ENCODE assay signal across 1 cellular context in the genomic region with DNA sequence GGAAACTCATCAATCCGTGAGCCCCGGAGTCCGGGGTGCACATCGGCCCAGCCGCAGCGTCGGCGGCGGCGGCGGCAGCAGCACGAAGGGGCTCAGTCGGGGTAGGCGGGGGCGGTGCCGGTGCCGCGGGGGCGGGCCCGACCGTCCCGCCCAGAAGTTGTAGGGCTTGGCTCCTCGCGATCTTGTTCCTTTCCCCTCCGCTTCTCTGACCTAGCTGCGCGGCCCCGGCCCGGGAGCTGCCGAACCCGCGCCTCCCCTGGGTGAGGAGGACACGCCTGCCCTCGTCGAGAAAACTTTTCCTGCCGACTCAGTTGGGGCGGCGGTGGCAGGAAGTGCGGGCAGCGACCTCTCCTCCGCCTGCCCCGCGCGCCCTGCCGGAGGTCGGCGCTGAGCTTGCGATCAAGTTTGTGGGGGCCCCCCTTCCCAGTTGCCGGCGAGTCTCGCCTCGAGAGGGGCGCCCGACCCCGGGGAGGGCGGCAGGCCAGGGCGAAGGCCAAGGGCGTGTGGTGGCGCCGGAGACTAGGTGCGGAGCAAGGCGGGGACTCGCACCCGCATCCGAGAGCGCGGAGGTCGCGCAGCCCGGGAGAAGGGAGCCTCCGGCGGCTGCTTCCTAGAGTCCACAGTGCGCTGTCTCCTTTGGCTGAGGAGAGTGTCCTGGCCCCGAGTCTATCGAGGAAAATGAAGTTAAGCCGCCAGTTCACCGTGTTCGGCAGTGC.
TF ChIP-seq lines count a peak whose summit lies in the region.

Gene MAN2A1 (plus strand): TSS at position 188 of the 716 bp plus-strand sequence. CDS start 491 bp downstream, at position 679.

TF ChIP-seq in H1, 55 proteins besides CTCF, POLR2A, EP300 and RAD21 (continued from another document):
- TF ChIP-seq RNF2 (IDR thresholded peaks at IDR 0.05; ENCODE audit: borderline replicate concordance, low read depth, low read length, missing control alignments, poor library complexity, severe bottlenecking) = no peak
- TF ChIP-seq CBX5 (IDR thresholded peaks at IDR 0.05; ENCODE audit: low read depth, low read length) = no peak
- TF ChIP-seq ATF2 (IDR thresholded peaks at IDR 0.05; ENCODE audit: low read length) = 0 out of 2 replicates have a peak, but pooled peaks have one; percentile 11
- no peak; the same call in 1 of the 2 replicates for TF ChIP-seq BACH1 (IDR thresholded peaks at IDR 0.05; ENCODE audit: low read length)
- no peak for TF ChIP-seq HDAC6 (IDR thresholded peaks at IDR 0.05; ENCODE audit: low read depth, low read length)
- TF ChIP-seq SIX5 (IDR thresholded peaks at IDR 0.05; ENCODE audit: low read depth, low read length) = no peak
- TF ChIP-seq, protein P1, sequence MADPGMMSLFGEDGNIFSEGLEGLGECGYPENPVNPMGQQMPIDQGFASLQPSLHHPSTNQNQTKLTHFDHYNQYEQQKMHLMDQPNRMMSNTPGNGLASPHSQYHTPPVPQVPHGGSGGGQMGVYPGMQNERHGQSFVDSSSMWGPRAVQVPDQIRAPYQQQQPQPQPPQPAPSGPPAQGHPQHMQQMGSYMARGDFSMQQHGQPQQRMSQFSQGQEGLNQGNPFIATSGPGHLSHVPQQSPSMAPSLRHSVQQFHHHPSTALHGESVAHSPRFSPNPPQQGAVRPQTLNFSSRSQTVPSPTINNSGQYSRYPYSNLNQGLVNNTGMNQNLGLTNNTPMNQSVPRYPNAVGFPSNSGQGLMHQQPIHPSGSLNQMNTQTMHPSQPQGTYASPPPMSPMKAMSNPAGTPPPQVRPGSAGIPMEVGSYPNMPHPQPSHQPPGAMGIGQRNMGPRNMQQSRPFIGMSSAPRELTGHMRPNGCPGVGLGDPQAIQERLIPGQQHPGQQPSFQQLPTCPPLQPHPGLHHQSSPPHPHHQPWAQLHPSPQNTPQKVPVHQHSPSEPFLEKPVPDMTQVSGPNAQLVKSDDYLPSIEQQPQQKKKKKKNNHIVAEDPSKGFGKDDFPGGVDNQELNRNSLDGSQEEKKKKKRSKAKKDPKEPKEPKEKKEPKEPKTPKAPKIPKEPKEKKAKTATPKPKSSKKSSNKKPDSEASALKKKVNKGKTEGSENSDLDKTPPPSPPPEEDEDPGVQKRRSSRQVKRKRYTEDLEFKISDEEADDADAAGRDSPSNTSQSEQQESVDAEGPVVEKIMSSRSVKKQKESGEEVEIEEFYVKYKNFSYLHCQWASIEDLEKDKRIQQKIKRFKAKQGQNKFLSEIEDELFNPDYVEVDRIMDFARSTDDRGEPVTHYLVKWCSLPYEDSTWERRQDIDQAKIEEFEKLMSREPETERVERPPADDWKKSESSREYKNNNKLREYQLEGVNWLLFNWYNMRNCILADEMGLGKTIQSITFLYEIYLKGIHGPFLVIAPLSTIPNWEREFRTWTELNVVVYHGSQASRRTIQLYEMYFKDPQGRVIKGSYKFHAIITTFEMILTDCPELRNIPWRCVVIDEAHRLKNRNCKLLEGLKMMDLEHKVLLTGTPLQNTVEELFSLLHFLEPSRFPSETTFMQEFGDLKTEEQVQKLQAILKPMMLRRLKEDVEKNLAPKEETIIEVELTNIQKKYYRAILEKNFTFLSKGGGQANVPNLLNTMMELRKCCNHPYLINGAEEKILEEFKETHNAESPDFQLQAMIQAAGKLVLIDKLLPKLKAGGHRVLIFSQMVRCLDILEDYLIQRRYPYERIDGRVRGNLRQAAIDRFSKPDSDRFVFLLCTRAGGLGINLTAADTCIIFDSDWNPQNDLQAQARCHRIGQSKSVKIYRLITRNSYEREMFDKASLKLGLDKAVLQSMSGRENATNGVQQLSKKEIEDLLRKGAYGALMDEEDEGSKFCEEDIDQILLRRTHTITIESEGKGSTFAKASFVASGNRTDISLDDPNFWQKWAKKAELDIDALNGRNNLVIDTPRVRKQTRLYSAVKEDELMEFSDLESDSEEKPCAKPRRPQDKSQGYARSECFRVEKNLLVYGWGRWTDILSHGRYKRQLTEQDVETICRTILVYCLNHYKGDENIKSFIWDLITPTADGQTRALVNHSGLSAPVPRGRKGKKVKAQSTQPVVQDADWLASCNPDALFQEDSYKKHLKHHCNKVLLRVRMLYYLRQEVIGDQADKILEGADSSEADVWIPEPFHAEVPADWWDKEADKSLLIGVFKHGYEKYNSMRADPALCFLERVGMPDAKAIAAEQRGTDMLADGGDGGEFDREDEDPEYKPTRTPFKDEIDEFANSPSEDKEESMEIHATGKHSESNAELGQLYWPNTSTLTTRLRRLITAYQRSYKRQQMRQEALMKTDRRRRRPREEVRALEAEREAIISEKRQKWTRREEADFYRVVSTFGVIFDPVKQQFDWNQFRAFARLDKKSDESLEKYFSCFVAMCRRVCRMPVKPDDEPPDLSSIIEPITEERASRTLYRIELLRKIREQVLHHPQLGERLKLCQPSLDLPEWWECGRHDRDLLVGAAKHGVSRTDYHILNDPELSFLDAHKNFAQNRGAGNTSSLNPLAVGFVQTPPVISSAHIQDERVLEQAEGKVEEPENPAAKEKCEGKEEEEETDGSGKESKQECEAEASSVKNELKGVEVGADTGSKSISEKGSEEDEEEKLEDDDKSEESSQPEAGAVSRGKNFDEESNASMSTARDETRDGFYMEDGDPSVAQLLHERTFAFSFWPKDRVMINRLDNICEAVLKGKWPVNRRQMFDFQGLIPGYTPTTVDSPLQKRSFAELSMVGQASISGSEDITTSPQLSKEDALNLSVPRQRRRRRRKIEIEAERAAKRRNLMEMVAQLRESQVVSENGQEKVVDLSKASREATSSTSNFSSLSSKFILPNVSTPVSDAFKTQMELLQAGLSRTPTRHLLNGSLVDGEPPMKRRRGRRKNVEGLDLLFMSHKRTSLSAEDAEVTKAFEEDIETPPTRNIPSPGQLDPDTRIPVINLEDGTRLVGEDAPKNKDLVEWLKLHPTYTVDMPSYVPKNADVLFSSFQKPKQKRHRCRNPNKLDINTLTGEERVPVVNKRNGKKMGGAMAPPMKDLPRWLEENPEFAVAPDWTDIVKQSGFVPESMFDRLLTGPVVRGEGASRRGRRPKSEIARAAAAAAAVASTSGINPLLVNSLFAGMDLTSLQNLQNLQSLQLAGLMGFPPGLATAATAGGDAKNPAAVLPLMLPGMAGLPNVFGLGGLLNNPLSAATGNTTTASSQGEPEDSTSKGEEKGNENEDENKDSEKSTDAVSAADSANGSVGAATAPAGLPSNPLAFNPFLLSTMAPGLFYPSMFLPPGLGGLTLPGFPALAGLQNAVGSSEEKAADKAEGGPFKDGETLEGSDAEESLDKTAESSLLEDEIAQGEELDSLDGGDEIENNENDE (IDR thresholded peaks at IDR 0.05; ENCODE audit: insufficient replicate concordance, low read length) = no peak
- peak; percentile 90 for TF ChIP-seq EGR1 (IDR thresholded peaks at IDR 0.05; ENCODE audit: borderline replicate concordance, low read depth, low read length)
- TF ChIP-seq USF2 (IDR thresholded peaks at IDR 0.05; ENCODE audit: low read length) = no peak
- TF ChIP-seq HDAC2 (IDR thresholded peaks at IDR 0.05; ENCODE audit: borderline replicate concordance in 1 of 2, low read depth in 2 of 2, low read length in 2 of 2) = no peak
- peak in 1 of 2 experiments; percentile 17; a peak in 1 of 4 replicates for TF ChIP-seq SIN3A (conservative IDR thresholded peaks at IDR 0.05 in 1 of 2, IDR thresholded peaks at IDR 0.05 in 1 of 2; ENCODE audit: low read depth in 1 of 2, low read length in 2 of 2)
- no peak for TF ChIP-seq SUZ12 (IDR thresholded peaks at IDR 0.05; ENCODE audit: low read length)
- no peak for TF ChIP-seq MAFK (IDR thresholded peaks at IDR 0.05; ENCODE audit: low read depth, low read length)
- 0 out of 2 replicates have a peak, but pooled peaks have one; percentile 36 for TF ChIP-seq TAF1 (IDR thresholded peaks at IDR 0.05; ENCODE audit: low read depth, low read length)
- TF ChIP-seq CHD2 (IDR thresholded peaks at IDR 0.05; ENCODE audit: low read length) = no peak
- no peak for TF ChIP-seq FOSL1 (IDR thresholded peaks at IDR 0.05; ENCODE audit: insufficient read depth, low read depth, low read length)
- TF ChIP-seq TAF7 (optimal IDR thresholded peaks at IDR 0.05; ENCODE audit: borderline replicate concordance, low read depth, low read length) = peak; percentile 21
- TF ChIP-seq POU5F1 (IDR thresholded peaks at IDR 0.05; ENCODE audit: low read depth, low read length) = no peak
- no peak for TF ChIP-seq BCL11A (IDR thresholded peaks at IDR 0.05; ENCODE audit: low read depth in 2 of 2, low read length in 2 of 2)
- no peak for TF ChIP-seq JUN (IDR thresholded peaks at IDR 0.05; ENCODE audit: low read depth, low read length)
- TF ChIP-seq JUND (IDR thresholded peaks at IDR 0.05; ENCODE audit: low read length) = no peak
- TF ChIP-seq ZNF274 (IDR thresholded peaks at IDR 0.05; ENCODE audit: borderline replicate concordance, extremely low read depth, low read length) = no peak
- no peak for TF ChIP-seq EZH2 (IDR thresholded peaks at IDR 0.05; ENCODE audit: low read depth, low read length, severe bottlenecking)
- TF ChIP-seq TEAD4 (IDR thresholded peaks at IDR 0.05; ENCODE audit: low read depth, low read length) = no peak
- no peak for TF ChIP-seq BRCA1 (IDR thresholded peaks at IDR 0.05; ENCODE audit: low read depth, low read length)
- TF ChIP-seq, protein P2, sequence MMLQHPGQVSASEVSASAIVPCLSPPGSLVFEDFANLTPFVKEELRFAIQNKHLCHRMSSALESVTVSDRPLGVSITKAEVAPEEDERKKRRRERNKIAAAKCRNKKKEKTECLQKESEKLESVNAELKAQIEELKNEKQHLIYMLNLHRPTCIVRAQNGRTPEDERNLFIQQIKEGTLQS (IDR thresholded peaks at IDR 0.05; ENCODE audit: insufficient read depth, low read depth, low read length) = no peak
- no peak for TF ChIP-seq NRF1 (IDR thresholded peaks at IDR 0.05; ENCODE audit: low read depth, low read length)
- no peak; the same call in 1 of the 2 replicates for TF ChIP-seq PHF8 (conservative IDR thresholded peaks at IDR 0.05; ENCODE audit: low read depth, low read length)
- TF ChIP-seq KDM1A (IDR thresholded peaks at IDR 0.05; ENCODE audit: borderline replicate concordance, low read length) = no peak
- TF ChIP-seq CEBPB (IDR thresholded peaks at IDR 0.05; ENCODE audit: low read depth, low read length) = no peak
- no peak for TF ChIP-seq TCF12 (IDR thresholded peaks at IDR 0.05; ENCODE audit: low read depth, low read length)
- TF ChIP-seq KDM5A (IDR thresholded peaks at IDR 0.05; ENCODE audit: low read length) = no peak
- peak; percentile 66; the same call in 1 of the 2 replicates for TF ChIP-seq RBBP5 (IDR thresholded peaks at IDR 0.05; ENCODE audit: borderline replicate concordance, low read depth, low read length)
- TF ChIP-seq E2F6 (IDR thresholded peaks at IDR 0.05) = 0 out of 2 replicates have a peak, but pooled peaks have one; percentile 1
- TF ChIP-seq SRF (IDR thresholded peaks at IDR 0.05; ENCODE audit: low read depth, low read length) = no peak
- TF ChIP-seq YY1 (IDR thresholded peaks at IDR 0.05; ENCODE audit: low read depth, low read length) = no peak
- no peak for TF ChIP-seq GABPA (IDR thresholded peaks at IDR 0.05; ENCODE audit: borderline replicate concordance, insufficient read depth, low read length)
- TF ChIP-seq CREB1 (IDR thresholded peaks at IDR 0.05) = no peak
TF ChIP-seq in H1: peak in this region for 12.
